In the genomic region with DNA sequence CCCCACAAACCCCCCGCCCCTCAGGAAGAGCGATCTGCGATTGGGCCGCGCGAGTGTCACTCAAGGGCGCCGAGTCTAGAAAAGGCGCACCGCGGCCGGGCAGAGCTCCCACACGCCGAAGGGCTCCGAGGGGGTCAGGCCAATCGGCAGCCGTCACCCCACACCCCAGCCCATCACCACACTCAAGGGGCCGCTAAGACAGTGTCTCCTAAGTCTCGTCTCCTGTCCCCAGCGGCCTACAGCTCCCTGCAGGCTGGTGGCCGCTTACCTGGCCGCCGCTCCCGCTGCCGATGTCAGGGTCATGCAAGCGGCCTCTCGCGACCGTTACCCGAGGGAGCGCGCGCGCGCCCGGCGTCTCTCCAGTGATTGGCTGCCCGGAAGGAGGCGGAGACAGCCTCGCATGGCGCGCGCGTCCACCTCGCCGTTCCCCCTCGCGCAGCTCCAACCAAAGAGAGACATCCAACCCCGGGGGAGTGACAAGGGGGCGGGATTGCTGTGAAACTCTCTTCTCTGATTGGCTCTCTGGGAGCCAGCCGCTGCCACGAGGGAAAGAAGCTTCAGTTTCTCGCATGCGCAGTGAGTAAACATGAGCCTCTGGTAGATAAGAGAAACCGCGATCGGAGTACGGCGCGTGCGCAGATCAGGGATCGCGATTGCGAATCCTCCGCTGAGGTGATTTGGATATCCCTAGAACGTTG, we compare ENCODE assay signal across 8 cellular contexts. TPM values are rescaled to one million over a fixed set of nuclear protein-coding genes. Genes with fewer than 3 reads are reported as not detected.
A peak's percentile ranks its signal among the peaks of the same experiment; 100 is the strongest.
DNase-seq lines count a peak whose midpoint lies in the region; ATAC-seq and TF ChIP-seq lines count a peak whose summit lies in the region.

Gene MPHOSPH9, minus strand, starts transcription at position 335 of the 698 bp plus-strand sequence. CDS start 2,777 bp downstream, outside the sequence.
Gene MTRFR, plus strand, starts transcription at position 630 of the 698 bp plus-strand sequence. CDS start 20,239 bp downstream, outside the sequence.

- H3K9me3 ChIP-seq in PC-9 (ENCODE audit: insufficient read depth, low read depth) (no peaks in the 10 kb centered on the region), mucosa of rectum (ENCODE audit: control insufficient read depth in 2 of 2, low read length in 2 of 2) (no peaks in the 10 kb centered on the region)

- BruUV-seq in PC-9 (replicated peaks; lab: Mats Ljungman, UMichigan): no TSS peak

- H3K9ac ChIP-seq in mucosa of rectum (ENCODE audit: low read depth in 1 of 2, low read length in 2 of 2): peak within 1 kb of the TSS; percentile 94 to 96

- no peaks in the 10 kb centered on the region for H4K20me1 ChIP-seq in PC-9 (ENCODE audit: insufficient read depth)

- H3K4me3 ChIP-seq in Jurkat, Clone E6-1 (ENCODE audit: low read length): peak within 1 kb of the TSS; percentile 98
- H3K4me3 ChIP-seq in PC-9: peak within 1 kb of the TSS; percentile 82
- peak within 1 kb of the TSS; percentile 87 to 99 for H3K4me3 ChIP-seq in mucosa of rectum (ENCODE audit: low read length in 2 of 2)

- ATAC-seq in GM21619 (IDR thresholded peaks at IDR 0.05; ENCODE audit: unreplicated experiment): peak; percentile 73

- H3K4me1 ChIP-seq in PC-9 (replicated peaks; ENCODE audit: insufficient read depth) (peaks cover 22% of the 10 kb centered on the region), mucosa of rectum (ENCODE audit: control insufficient read depth in 2 of 2, insufficient read depth in 2 of 2, low read length in 2 of 2) (peaks cover 15 to 23% of the 10 kb centered on the region in 2 donors)

- peak within 1 kb of the TSS; percentile 32 for H3K27ac ChIP-seq in PC-9
- H3K27ac ChIP-seq in mucosa of rectum (ENCODE audit: low read depth in 2 of 2, low read length in 2 of 2): peak within 1 kb of the TSS; percentile 91 to 92

- CTCF ChIA-PET in PC-9 (lab: Charles Lee): interaction anchor here (0.5 to 0.7 kb wide), 5 partner anchors 38 to 268 kb away, joined by 3 to 8 read pairs (median 4); no protein-coding TSS in a partner anchor

- TF ChIP-seq POLR2A in erythroblast (IDR thresholded peaks at IDR 0.05; ENCODE audit: low read length): peak; percentile 100

- POLR2A ChIA-PET in PC-9 (lab: Charles Lee; ENCODE audit: unreplicated experiment): interaction anchor here (0.5 to 1.5 kb wide), 16 partner anchors 16 to 1587 kb away, joined by 3 to 30 read pairs (median 8); partner anchors contain the start of genes ABCB9, OGFOD2 and TMED2

- H3F3A ChIP-seq in PC-9 (ENCODE audit: insufficient read depth, low read depth): peaks cover 13% of the 10 kb centered on the region; the same call in 1 of the 2 replicates

- DNase-seq in DMS153 (lab: John Stamatoyannopoulos, UW): peak; percentile 99
- DNase-seq in Jurkat, Clone E6-1 (ENCODE audit: low read depth, low spot score): peak; percentile 99
- DNase-seq in PC-9: peak; percentile 98
- DNase-seq in activated T-cell treated with anti-CD3 and anti-CD28 coated beads, Interleukin-2, amount 50 U/mL, for 1 hour: peak; percentile 97
- DNase-seq in erythroblast (lab: John Stamatoyannopoulos, UW): peak; percentile 100
- peak; percentile 98 for DNase-seq in stimulated activated CD8-positive, alpha-beta memory T cell treated with anti-CD3 and anti-CD28 coated beads, Interleukin-4, amount 100 ng/mL, for 48 hours

- H3K79me2 ChIP-seq in PC-9 (ENCODE audit: low read depth): peaks cover 59% of the 10 kb centered on the region

- H3K36me3 ChIP-seq in PC-9 (ENCODE audit: low read depth) (no peaks in the 10 kb centered on the region), mucosa of rectum (ENCODE audit: control insufficient read depth in 2 of 2, insufficient read depth in 2 of 2, low read length in 2 of 2) (no peaks in the 10 kb centered on the region)

- no peaks in the 10 kb centered on the region for H3K9me2 ChIP-seq in PC-9 (ENCODE audit: insufficient read depth)

- intact Hi-C loops in PC-9 (cut with micrococcal nuclease; ENCODE audit: unreplicated experiment): loop anchor here (2.0 to 10.0 kb wide), 3 partner anchors 71 to 458 kb away; partner anchors contain the start of genes CCDC62 and OGFOD2

- H3K4me2 ChIP-seq in PC-9: peak within 1 kb of the TSS; percentile 97

- H3K27me3 ChIP-seq in PC-9 (ENCODE audit: insufficient read depth, low read depth): no peaks in the 10 kb centered on the region
- H3K27me3 ChIP-seq in mucosa of rectum (ENCODE audit: control insufficient read depth in 2 of 2, insufficient read depth in 2 of 2, low read length in 2 of 2): no peaks in the 10 kb centered on the region

- peak within 1 kb of the TSS; percentile 96 for H2AFZ ChIP-seq in PC-9

- TF ChIP-seq CTCF in PC-9 (conservative IDR thresholded peaks at IDR 0.05): no peak

RNA-seq across cellular contexts. Expression of gene MPHOSPH9, which starts in this region (rescaled TPM):
- polyA plus RNA-seq in Jurkat, Clone E6-1 (2012; ENCODE audit: insufficient read depth, insufficient read length): 77.6 TPM
- total RNA-seq in PC-9 (2021): 46.9 and 58.5 TPM in 2 replicates

RNA-seq across cellular contexts. Expression of gene MTRFR, which starts in this region (rescaled TPM):
- polyA plus RNA-seq in Jurkat, Clone E6-1 (2012; ENCODE audit: insufficient read depth, insufficient read length): 39.4 TPM
- total RNA-seq in PC-9 (2021): 18.6 and 19.4 TPM in 2 replicates

Comparison
In these comparisons a context has a peak if more than half of its experiments do, and no peak if none do; other contexts are left out.
1. Peak in every context shown above with its lines: DNase-seq, ATAC-seq, H3K4me3 ChIP-seq and H3K27ac ChIP-seq.